21 cellular contexts compared by ENCODE assay signal in the genomic region with DNA sequence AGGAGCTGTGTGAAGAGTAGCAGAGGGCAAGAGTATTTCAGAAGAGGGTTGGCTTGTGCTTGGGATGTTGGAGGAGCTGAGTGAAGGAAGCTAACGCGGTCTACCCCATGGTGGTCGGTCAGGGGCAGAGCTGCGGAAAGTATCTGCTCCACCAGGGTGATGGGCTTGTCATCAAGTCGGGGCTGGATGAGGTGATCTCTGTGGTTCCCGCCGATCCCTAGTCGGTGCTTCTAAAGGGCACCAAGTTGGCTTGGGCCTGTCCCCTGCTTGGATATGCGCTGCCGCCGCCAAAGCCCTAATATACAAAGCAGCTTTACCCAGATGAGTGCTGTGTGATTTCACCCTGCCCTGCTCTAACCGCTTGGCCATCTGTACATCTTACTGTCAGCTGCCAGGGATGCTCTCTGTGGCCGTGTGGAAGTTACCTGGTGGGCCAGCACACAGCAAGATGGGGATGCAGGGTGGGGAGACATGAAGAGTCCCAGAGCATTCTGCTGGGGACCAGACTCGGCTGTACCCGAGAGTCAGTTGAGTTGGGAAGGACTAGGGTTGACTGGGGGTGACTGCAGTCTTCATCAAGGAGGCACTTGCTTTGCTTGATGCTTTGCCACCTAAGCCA.
DNase-seq lines count a peak whose midpoint lies in the region; ATAC-seq, FAIRE-seq and TF ChIP-seq lines count a peak whose summit lies in the region.
"Had no signal": no experiment of that assay in that cellular context is flagged by ENCODE, and none has a peak within 500 bp of the region (broad histone marks: within the 10 kb centered on the region; RNA-seq: fewer than 3 reads in every experiment).

No MANE protein-coding gene starts in this region.

- no TSS peak for BruUV-seq in GM12878 (replicated peaks; lab: Mats Ljungman, UMichigan)

- TF ChIP-seq CTCF in GM12878 (IDR thresholded peaks at IDR 0.05 in 2 of 3, conservative IDR thresholded peaks at IDR 0.05 in 1 of 3; ENCODE audit: control insufficient read depth in 2 of 3, extremely low read depth in 1 of 3, insufficient read depth in 1 of 3, low read depth in 3 of 3, low read length in 3 of 3) (no peak), neural progenitor cell (IDR thresholded peaks at IDR 0.05) (no peak)

- SMC1A ChIA-PET in GM12878 (lab: Charles Lee; ENCODE audit: uncharacterized antibody, unreplicated experiment): interaction anchor here (0.8 to 23.7 kb wide), 21 partner anchors 9 to 305 kb away, joined by 3 to 618 read pairs (median 5); a partner anchor contains a TSS

- FAIRE-seq in GM12878 (lab: Jason Lieb, UNC): no peak

- ATAC-seq in HG02678 (IDR thresholded peaks at IDR 0.05; ENCODE audit: unreplicated experiment) (peak; percentile 20), GM12878 (peak; percentile 1), GM21737 (IDR thresholded peaks at IDR 0.05; ENCODE audit: unreplicated experiment) (no peak)
- ATAC-seq: sciatic nerve had no signal

- H3F3A ChIP-seq in neural progenitor cell (ENCODE audit: low read depth): no peaks in the 10 kb centered on the region

- H3K4me3 Mint-ChIP-seq in neural progenitor cell: no peak overlapping the region

- no peak overlapping the region for H3K4me3 ChIP-seq in GM12878
- no peak overlapping the region for H3K4me3 ChIP-seq in neural progenitor cell
- H3K4me3 ChIP-seq: BLaER1 treated with 17β-estradiol and CSF1 and Interleukin-3, amounts not matched to agents 10 nM and 100 nM; colonic mucosa; tibial nerve had no signal

- intact Hi-C loops in GM12878 (cut with micrococcal nuclease; ENCODE audit: unreplicated experiment): loop anchor here (5.0 kb wide), 1 partner anchor 144 kb away; no protein-coding TSS in a partner anchor

- H3K9ac ChIP-seq in GM12878 (ENCODE audit: control insufficient read depth, insufficient read depth, low read length) (peak overlapping the region; percentile 73), neural progenitor cell (no peak overlapping the region)
- H3K9ac ChIP-seq: BLaER1 treated with 17β-estradiol and CSF1 and Interleukin-3, amounts not matched to agents 10 nM and 100 nM had no signal

- RAD21 ChIA-PET in GM12878 (lab: Charles Lee; ENCODE audit: unreplicated experiment): interaction anchor here (0.7 to 22.6 kb wide), 27 partner anchors 9 to 437 kb away, joined by 3 to 377 read pairs (median 6); a partner anchor contains a TSS

- POLR2A ChIA-PET in GM12878 (lab: Charles Lee): interaction anchor here (0.7 to 15.2 kb wide), 17 partner anchors 9 to 299 kb away, joined by 3 to 414 read pairs (median 3); a partner anchor contains a TSS

- H3K4me2 ChIP-seq in GM12878 (ENCODE audit: control insufficient read depth, insufficient read depth) (no peak overlapping the region; the same call in 1 of the 2 replicates), neural progenitor cell (no peak overlapping the region)

- H3K79me2 ChIP-seq in GM12878 (ENCODE audit: control insufficient read depth, insufficient read depth, low read length) (peaks cover 30% of the 10 kb centered on the region), neural progenitor cell (ENCODE audit: low read depth) (no peaks in the 10 kb centered on the region)

- H3K9me3 Mint-ChIP-seq in neural progenitor cell: no peaks in the 10 kb centered on the region

- H3K9me3 ChIP-seq in GM12878 (replicated peaks; ENCODE audit: control insufficient read depth, insufficient read depth, low read length): peaks cover 4% of the 10 kb centered on the region; the same call in 2 of the 3 replicates
- no peaks in the 10 kb centered on the region for H3K9me3 ChIP-seq in neural progenitor cell (ENCODE audit: low read depth)
- H3K9me3 ChIP-seq: colonic mucosa, tibial nerve had no signal

- H3K4me1 ChIP-seq in GM12878 (ENCODE audit: control insufficient read depth, insufficient read depth, low read length): peaks cover 81% of the 10 kb centered on the region
- no peaks in the 10 kb centered on the region for H3K4me1 ChIP-seq in neural progenitor cell

- H3K27ac Mint-ChIP-seq in neural progenitor cell: peak overlapping the region; percentile 46

- H3K27me3 Mint-ChIP-seq in neural progenitor cell (ENCODE audit: insufficient read depth, low read depth): peaks cover 2% of the 10 kb centered on the region

- no peaks in the 10 kb centered on the region for H3K36me3 Mint-ChIP-seq in neural progenitor cell

- H2AFZ ChIP-seq in GM12878 (ENCODE audit: control insufficient read depth, low read depth, low read length) (no peak overlapping the region), neural progenitor cell (replicated peaks) (no peak overlapping the region)

- H3K27me3 ChIP-seq in GM12878 (replicated peaks in 1 of 2; ENCODE audit: control insufficient read depth in 2 of 2, insufficient read depth in 2 of 2, low read length in 1 of 2): no peaks in the 10 kb centered on the region
- no peaks in the 10 kb centered on the region for H3K27me3 ChIP-seq in neural progenitor cell
- H3K27me3 ChIP-seq: BLaER1 treated with 17β-estradiol and CSF1 and Interleukin-3, amounts not matched to agents 10 nM and 100 nM; colonic mucosa; tibial nerve had no signal

- peak; percentile 19 for DNase-seq in NCI-H82 (lab: John Stamatoyannopoulos, UW)
- no peak for DNase-seq in NCI-H82 treated with DMSO at 0.1 percent for 48 hours (lab: John Stamatoyannopoulos, UW; ENCODE audit: unreplicated experiment)
- no peak for DNase-seq in GM12878 (ENCODE audit: low read depth, low spot score)
- DNase-seq in neural progenitor cell (ENCODE audit: low spot score): no peak
- no peak for DNase-seq in DMS153 treated with DMSO at 0.1 percent for 48 hours (lab: John Stamatoyannopoulos, UW; ENCODE audit: unreplicated experiment)
- no peak for DNase-seq in SHP77 treated with DMSO at 0.1 percent for 48 hours (lab: John Stamatoyannopoulos, UW)
- DNase-seq: activated T-cell treated with anti-CD3 and anti-CD28 coated beads, Interleukin-2, amount 50 U/mL, for 48 hours; anterior cingulate cortex; colonic mucosa; mesendoderm; NCI-H146; NCI-H2227 treated with DMSO at 0.1 percent for 48 hours; Right ventricle myocardium superior; stimulated activated CD4-positive, alpha-beta T cell treated with anti-CD3 and anti-CD28 coated beads, Interleukin-2, amount 100 ng/mL, for 24 hours had no signal

- H3K36me3 ChIP-seq in GM12878 (ENCODE audit: control insufficient read depth in 2 of 2, insufficient read depth in 2 of 2, low read length in 1 of 2) (peaks cover 0 to 8% of the 10 kb centered on the region in 2 experiments; a peak in 1 of 4 replicates), neural progenitor cell (no peaks in the 10 kb centered on the region)
- H3K36me3 ChIP-seq: colonic mucosa, tibial nerve had no signal

- no peak for TF ChIP-seq POLR2A in GM12878 (IDR thresholded peaks at IDR 0.05; ENCODE audit: low read depth, low read length)

- no peak for TF ChIP-seq EP300 in GM12878 (IDR thresholded peaks at IDR 0.05; ENCODE audit: borderline replicate concordance in 1 of 2, control insufficient read depth in 1 of 2, low read depth in 2 of 2, low read length in 2 of 2)

- WGBS in GM12878 (ENCODE audit: insufficient coverage, insufficient replicate concordance, low lambda C conversion rate, missing lambda C conversion rate): 87% methylated on average over 15 of the region's 15 CpGs

- H3K27ac ChIP-seq in GM12878 (ENCODE audit: control insufficient read depth, insufficient read depth) (peak overlapping the region; percentile 95), neural progenitor cell (no peak overlapping the region)
- H3K27ac ChIP-seq: 22Rv1, epithelial cell of prostate, tibial nerve had no signal

- no peaks in the 10 kb centered on the region for H4K20me1 ChIP-seq in GM12878 (ENCODE audit: control insufficient read depth, insufficient read depth)
- H4K20me1 ChIP-seq in neural progenitor cell (ENCODE audit: low read depth): no peaks in the 10 kb centered on the region
- H4K20me1 ChIP-seq: BLaER1 treated with 17β-estradiol and CSF1 and Interleukin-3, amounts not matched to agents 10 nM and 100 nM had no signal

- no peak for TF ChIP-seq RAD21 in GM12878 (IDR thresholded peaks at IDR 0.05; ENCODE audit: insufficient read depth, low read depth, low read length)

- H3K4me1 Mint-ChIP-seq in neural progenitor cell: peaks cover 30% of the 10 kb centered on the region

- in situ Hi-C loops in GM12878 (cut with MboI): loop anchor here (5.0 kb wide), 1 partner anchor 229 kb away; no protein-coding TSS in a partner anchor

- CTCF ChIA-PET in GM12878 (lab: Yijun Ruan, JAX): interaction anchor here (0.6 to 10.0 kb wide), 15 partner anchors 9 to 241 kb away, joined by 3 to 95 read pairs (median 6); no protein-coding TSS in a partner anchor

TF ChIP-seq in GM12878, 131 proteins besides CTCF, POLR2A, EP300 and RAD21 (continues in another document):
- TF ChIP-seq, protein P1, sequence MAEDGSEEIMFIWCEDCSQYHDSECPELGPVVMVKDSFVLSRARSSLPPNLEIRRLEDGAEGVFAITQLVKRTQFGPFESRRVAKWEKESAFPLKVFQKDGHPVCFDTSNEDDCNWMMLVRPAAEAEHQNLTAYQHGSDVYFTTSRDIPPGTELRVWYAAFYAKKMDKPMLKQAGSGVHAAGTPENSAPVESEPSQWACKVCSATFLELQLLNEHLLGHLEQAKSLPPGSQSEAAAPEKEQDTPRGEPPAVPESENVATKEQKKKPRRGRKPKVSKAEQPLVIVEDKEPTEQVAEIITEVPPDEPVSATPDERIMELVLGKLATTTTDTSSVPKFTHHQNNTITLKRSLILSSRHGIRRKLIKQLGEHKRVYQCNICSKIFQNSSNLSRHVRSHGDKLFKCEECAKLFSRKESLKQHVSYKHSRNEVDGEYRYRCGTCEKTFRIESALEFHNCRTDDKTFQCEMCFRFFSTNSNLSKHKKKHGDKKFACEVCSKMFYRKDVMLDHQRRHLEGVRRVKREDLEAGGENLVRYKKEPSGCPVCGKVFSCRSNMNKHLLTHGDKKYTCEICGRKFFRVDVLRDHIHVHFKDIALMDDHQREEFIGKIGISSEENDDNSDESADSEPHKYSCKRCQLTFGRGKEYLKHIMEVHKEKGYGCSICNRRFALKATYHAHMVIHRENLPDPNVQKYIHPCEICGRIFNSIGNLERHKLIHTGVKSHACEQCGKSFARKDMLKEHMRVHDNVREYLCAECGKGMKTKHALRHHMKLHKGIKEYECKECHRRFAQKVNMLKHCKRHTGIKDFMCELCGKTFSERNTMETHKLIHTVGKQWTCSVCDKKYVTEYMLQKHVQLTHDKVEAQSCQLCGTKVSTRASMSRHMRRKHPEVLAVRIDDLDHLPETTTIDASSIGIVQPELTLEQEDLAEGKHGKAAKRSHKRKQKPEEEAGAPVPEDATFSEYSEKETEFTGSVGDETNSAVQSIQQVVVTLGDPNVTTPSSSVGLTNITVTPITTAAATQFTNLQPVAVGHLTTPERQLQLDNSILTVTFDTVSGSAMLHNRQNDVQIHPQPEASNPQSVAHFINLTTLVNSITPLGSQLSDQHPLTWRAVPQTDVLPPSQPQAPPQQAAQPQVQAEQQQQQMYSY (CRISPR knock-in tag; IDR thresholded peaks at IDR 0.05): peak; percentile 22; the same call in 1 of the 2 replicates
